Comparison of ENCODE assay signal across 8 cellular contexts in genomic region chr1:202966006-202966904, GRCh38. TPM values are rescaled to one million over a fixed set of nuclear protein-coding genes. Genes with fewer than 3 reads are reported as not detected.
A peak's percentile ranks its signal among the peaks of the same experiment; 100 is the strongest.
DNase-seq lines count a peak whose midpoint lies in the region; ATAC-seq and TF ChIP-seq lines count a peak whose summit lies in the region.

No MANE protein-coding gene starts in this region.

- no peak for DNase-seq in GM12864 (ENCODE audit: low read depth)
- peak in 1 of 2 experiments; percentile 17 for DNase-seq in SJCRH30
- DNase-seq in GM13977 (ENCODE audit: low spot score), result no peak
- DNase-seq in GM10248 (ENCODE audit: extremely low spot score), result no peak
- DNase-seq in AG08396 (ENCODE audit: low spot score), result no peak

- no peaks in the 10 kb centered on the region for H3K9me3 ChIP-seq in SJCRH30 (replicated peaks)
- H3K9me3 ChIP-seq in neutrophil, result no peaks in the 10 kb centered on the region

- TF ChIP-seq CTCF in GM12864 (IDR thresholded peaks at IDR 0.05; ENCODE audit: low read depth, low read length, missing control alignments) (no peak), neutrophil (IDR thresholded peaks at IDR 0.05) (no peak), GM13977 (IDR thresholded peaks at IDR 0.05; ENCODE audit: extremely low read depth, insufficient read depth, missing control alignments) (no peak), GM10248 (IDR thresholded peaks at IDR 0.05; ENCODE audit: control extremely low read depth, extremely low read depth, low read depth, missing control alignments) (no peak)

- ATAC-seq in esophagus mucosa (peak; percentile 5), GM19395 (IDR thresholded peaks at IDR 0.05; ENCODE audit: unreplicated experiment) (no peak)

- H3K4me1 ChIP-seq in SJCRH30 (peaks cover 43% of the 10 kb centered on the region), neutrophil (ENCODE audit: control insufficient read depth in 1 of 2, insufficient read depth in 1 of 2, low read depth in 1 of 2, low read length in 1 of 2) (peaks cover 45 to 48% of the 10 kb centered on the region in 2 experiments)

- H3K27ac ChIP-seq in SJCRH30, result peak overlapping the region; percentile 84
- peak overlapping the region; percentile 97 for H3K27ac ChIP-seq in neutrophil

- H3K27me3 ChIP-seq in SJCRH30 (no peaks in the 10 kb centered on the region), neutrophil (no peaks in the 10 kb centered on the region)

- in situ Hi-C loops in GM13977 (cut with MboI; ENCODE audit: low pct_unique_long_range_greater_than_20kb, low sequenced_read_pairs, unreplicated experiment), result no loop called here

- H3K36me3 ChIP-seq in SJCRH30, result peaks cover 25% of the 10 kb centered on the region
- peaks cover 38% of the 10 kb centered on the region for H3K36me3 ChIP-seq in neutrophil

- POLR2A ChIA-PET in GM10248 (lab: Yijun Ruan, JAX), result no interaction called here

- CTCF ChIA-PET in GM10248 (lab: Yijun Ruan, JAX), result interaction anchor here (0.7 to 2.7 kb wide), 2 partner anchors 14 to 33 kb away, joined by 3 to 19 read pairs; no protein-coding TSS in a partner anchor

- H3K4me3 ChIP-seq in GM12864 (ENCODE audit: low read depth, low read length), result peak overlapping the region; percentile 91
- H3K4me3 ChIP-seq in SJCRH30, result peak overlapping the region; percentile 97
- peak overlapping the region; percentile 77 to 86 for H3K4me3 ChIP-seq in neutrophil (ENCODE audit: low read depth in 1 of 2, low read length in 1 of 2)

RNA-seq across cellular contexts. Expression of gene CYB5R1, which starts 0.8 kb away (rescaled TPM):
- 57.7 and 65.3 TPM in 2 replicates for total RNA-seq in SJCRH30 (2014; rRNA removed; shearing (Covaris generic))
- 73.1 TPM for total RNA-seq in esophagus mucosa

RNA-seq across cellular contexts. Expression of gene ADIPOR1, which starts 8.1 kb away (rescaled TPM):
- 127 and 133 TPM in 2 replicates for total RNA-seq in SJCRH30 (2014; rRNA removed; shearing (Covaris generic))
- total RNA-seq in esophagus mucosa, result 82.7 TPM

RNA-seq across cellular contexts. Expression of gene KLHL12, which starts 39.2 kb away (rescaled TPM):
- total RNA-seq in SJCRH30 (2014; rRNA removed; shearing (Covaris generic)), result 33.9 and 36.4 TPM in 2 replicates
- 21.5 TPM for total RNA-seq in esophagus mucosa

RNA-seq across cellular contexts. Expression of gene TMEM183A, which starts 40.9 kb away (rescaled TPM):
- 110 and 121 TPM in 2 replicates for total RNA-seq in SJCRH30 (2014; rRNA removed; shearing (Covaris generic))
- total RNA-seq in esophagus mucosa, result 54.3 TPM
